In genomic region chr3:148791296-148791695, GRCh38 we compare ENCODE assay signal across 16 cellular contexts. TPM values are rescaled to one million over a fixed set of nuclear protein-coding genes. Genes with fewer than 3 reads are reported as not detected.
DNase-seq lines count a peak whose midpoint lies in the region; ATAC-seq and TF ChIP-seq lines count a peak whose summit lies in the region.
"Had no signal": no experiment of that assay in that cellular context is flagged by ENCODE, and none has a peak within 500 bp of the region (broad histone marks: within the 10 kb centered on the region; RNA-seq: fewer than 3 reads in every experiment).

No MANE protein-coding gene starts in this region.

- no peak for TF ChIP-seq POLR2A in lower leg skin (IDR thresholded peaks at IDR 0.05)

- intact Hi-C loops in lower leg skin (cut with DNase I; ENCODE audit: low total_unique reads): no loop called here

- TF ChIP-seq CTCF in lower leg skin (IDR thresholded peaks at IDR 0.05): no peak

- DNase-seq in NCI-H146 (lab: John Stamatoyannopoulos, UW) (peak; percentile 16), NCI-H146 treated with DMSO at 0.1 percent for 48 hours (lab: John Stamatoyannopoulos, UW; ENCODE audit: unreplicated experiment) (no peak), brain pericyte (ENCODE audit: low read depth, low spot score) (peak; percentile 21), midbrain (lab: John Stamatoyannopoulos, UW) (peak; percentile 48), superior temporal gyrus (ENCODE audit: extremely low spot score) (peak; percentile 80), lower leg skin (ENCODE audit: low spot score in 2 of 2) (no peak), NCI-H1105 (lab: John Stamatoyannopoulos, UW) (no peak)
- DNase-seq: activated CD8-positive, alpha-beta T cell treated with anti-CD3 and anti-CD28 coated beads for 36 hours; CD4-positive, CD25-positive, alpha-beta regulatory T cell; NCI-H1930; NK-92 treated with Interleukin-12 subunit alpha and Interleukin-12 subunit beta, amount 100 ng/mL, for 24 hours; stimulated activated CD4-positive, alpha-beta T cell treated with anti-CD3 and anti-CD28 coated beads, Interleukin-2, amount 100 ng/mL, for 24 hours; upper lobe of right lung had no signal

- ATAC-seq in GM21515 (IDR thresholded peaks at IDR 0.05; ENCODE audit: unreplicated experiment): no peak
- ATAC-seq: activated CD8-positive, alpha-beta T cell treated with anti-CD3 and anti-CD28 coated beads for 36 hours; upper lobe of right lung had no signal

- no peak overlapping the region for H3K4me3 ChIP-seq in lower leg skin (ENCODE audit: low read depth, poor library complexity, severe bottlenecking)
- H3K4me3 ChIP-seq: mucosa of descending colon, upper lobe of right lung had no signal

- WGBS in lower leg skin, 2 donors: 55 to 70% methylated on average over 4 of the region's 4 CpGs

RNA-seq across cellular contexts. Expression of gene CPB1, which starts 36.3 kb away (rescaled TPM):
- 10 to 100 TPM in 1 of 4 donors, under 1 TPM in 2, not detected in 1; 0.69 to 12.0 (median 0.97) TPM for total RNA-seq in lower leg skin
- total RNA-seq: activated CD8-positive, alpha-beta T cell treated with anti-CD3 and anti-CD28 coated beads for 36 hours; CD4-positive, CD25-positive, alpha-beta regulatory T cell; progenitor cell of endocrine pancreas had no signal

Comparison
In these comparisons a context has a peak if more than half of its experiments do, and no peak if none do; other contexts are left out.
1. DNase-seq: peak in NCI-H146 (single experiment), brain pericyte (single experiment), midbrain (single experiment) and superior temporal gyrus (single experiment); none in NCI-H146 treated with DMSO at 0.1 percent for 48 hours (single experiment), lower leg skin (0 of 2) and NCI-H1105 (single experiment).